14 cellular contexts compared by ENCODE assay signal in genomic region chr11:8775341-8776133, GRCh38.
DNase-seq lines count a peak whose midpoint lies in the region; ATAC-seq and TF ChIP-seq lines count a peak whose summit lies in the region.
"Had no signal": no experiment of that assay in that cellular context is flagged by ENCODE, and none has a peak within 500 bp of the region (broad histone marks: within the 10 kb centered on the region; RNA-seq: fewer than 3 reads in every experiment).

No MANE protein-coding gene starts in this region.

- H3K36me3 Mint-ChIP-seq in osteocyte (ENCODE audit: unreplicated experiment) (peaks cover 44% of the 10 kb centered on the region), immature natural killer cell (peaks cover 0 to 9% (median 0%) of the 10 kb centered on the region in 3 donors)
- H3K36me3 Mint-ChIP-seq in activated naive CD8-positive, alpha-beta T cell treated with anti-CD3 and anti-CD28 coated beads for 36 hours = no peaks in the 10 kb centered on the region
- H3K36me3 Mint-ChIP-seq: CD8-positive, alpha-beta T cell; stimulated activated effector memory CD8-positive, alpha-beta T cell treated with anti-CD3 and anti-CD28 coated beads, Interleukin-12 subunit alpha, Interleukin-12 subunit beta, amount 100 ng/mL, for 72 hours had no signal

- no peaks in the 10 kb centered on the region for H3K36me3 ChIP-seq in adrenal gland (replicated peaks in 1 of 2)
- H3K36me3 ChIP-seq in heart left ventricle = peaks cover 0 to 2% (median 0%) of the 10 kb centered on the region in 9 donors
- no peaks in the 10 kb centered on the region for H3K36me3 ChIP-seq in vagina
- H3K36me3 ChIP-seq: cardiac muscle cell had no signal

- H3K4me1 ChIP-seq in adrenal gland (replicated peaks in 1 of 2) (peaks cover 34 to 72% of the 10 kb centered on the region in 2 donors), heart left ventricle (peaks cover 2 to 95% (median 63%) of the 10 kb centered on the region in 12 donors), vagina (peaks cover 88% of the 10 kb centered on the region)

- H3K27me3 Mint-ChIP-seq in osteocyte (ENCODE audit: unreplicated experiment) (no peaks in the 10 kb centered on the region), immature natural killer cell (ENCODE audit: low read depth in 3 of 3) (peaks cover 0 to 12% (median 3%) of the 10 kb centered on the region in 3 donors)
- peaks cover 1% of the 10 kb centered on the region for H3K27me3 Mint-ChIP-seq in activated naive CD8-positive, alpha-beta T cell treated with anti-CD3 and anti-CD28 coated beads for 36 hours

- intact Hi-C loops in adrenal gland (cut with DNase I) (no loop called here), heart left ventricle (cut with DNase I) (loop anchor here in 2 of 10 donors (5.0 to 10.0 kb wide), 2 partner anchors 37 to 71 kb away; a partner anchor contains a TSS), vagina (cut with DNase I) (no loop called here)

- peak overlapping the region in 4 of 5 donors; percentile 28 to 67 (median 59) for H3K27ac ChIP-seq in adrenal gland
- peak overlapping the region; percentile 11 to 86 (median 58) for H3K27ac ChIP-seq in heart left ventricle
- peak overlapping the region; percentile 78 for H3K27ac ChIP-seq in vagina
- peak overlapping the region in 1 of 2 donors; percentile 47 for H3K27ac ChIP-seq in coronary artery
- H3K27ac ChIP-seq: cardiac muscle cell had no signal

- H3K9me3 ChIP-seq in adrenal gland (replicated peaks in 1 of 3) (no peaks in the 10 kb centered on the region), heart left ventricle (no peaks in the 10 kb centered on the region), vagina (no peaks in the 10 kb centered on the region)

- H3K4me1 Mint-ChIP-seq in osteocyte (ENCODE audit: unreplicated experiment) (peaks cover 56% of the 10 kb centered on the region), immature natural killer cell (peaks cover 26 to 42% of the 10 kb centered on the region in 2 donors)
- H3K4me1 Mint-ChIP-seq in activated naive CD8-positive, alpha-beta T cell treated with anti-CD3 and anti-CD28 coated beads for 36 hours = peaks cover 1% of the 10 kb centered on the region
- H3K4me1 Mint-ChIP-seq: stimulated activated effector memory CD8-positive, alpha-beta T cell treated with anti-CD3 and anti-CD28 coated beads, Interleukin-12 subunit alpha, Interleukin-12 subunit beta, amount 100 ng/mL, for 72 hours had no signal

- no peaks in the 10 kb centered on the region for H3K9me3 Mint-ChIP-seq in osteocyte (ENCODE audit: unreplicated experiment)
- no peaks in the 10 kb centered on the region for H3K9me3 Mint-ChIP-seq in activated naive CD8-positive, alpha-beta T cell treated with anti-CD3 and anti-CD28 coated beads for 36 hours
- no peaks in the 10 kb centered on the region for H3K9me3 Mint-ChIP-seq in immature natural killer cell
- H3K9me3 Mint-ChIP-seq: activated CD4-positive, alpha-beta T cell treated with anti-CD3 and anti-CD28 coated beads, Interleukin-2, amount 10 ng/mL, durations not matched to agents 7 days and 5 days; CD8-positive, alpha-beta T cell; stimulated activated effector memory CD8-positive, alpha-beta T cell treated with anti-CD3 and anti-CD28 coated beads, Interleukin-12 subunit alpha, Interleukin-12 subunit beta, amount 100 ng/mL, for 72 hours had no signal

- WGBS in adrenal gland, 4 donors = 35 to 52% (median 44%) methylated on average over 5 of the region's 5 CpGs
- WGBS in heart left ventricle, 4 donors = 41 to 55% (median 46%) methylated on average over 5 of the region's 5 CpGs

- TF ChIP-seq CTCF in adrenal gland (IDR thresholded peaks at IDR 0.05) (no peak), heart left ventricle (IDR thresholded peaks at IDR 0.05) (no peak), osteocyte (IDR thresholded peaks at IDR 0.05) (no peak), vagina (IDR thresholded peaks at IDR 0.05) (no peak), coronary artery (IDR thresholded peaks at IDR 0.05) (no peak)

- peak in 3 of 4 donors; percentile 4 to 26 (median 4) for ATAC-seq in heart left ventricle
- ATAC-seq: CD8-positive, alpha-beta T cell; K562; stimulated activated effector memory CD8-positive, alpha-beta T cell treated with anti-CD3 and anti-CD28 coated beads, Interleukin-12 subunit alpha, Interleukin-12 subunit beta, amount 100 ng/mL, for 72 hours had no signal

- H3K4me3 ChIP-seq in adrenal gland (no peak overlapping the region), heart left ventricle (no peak overlapping the region), vagina (no peak overlapping the region), coronary artery (no peak overlapping the region)
- H3K4me3 ChIP-seq: cardiac muscle cell, K562 had no signal

- DNase-seq in adrenal gland (peak in 6 of 7 donors; percentile 71 to 82 (median 76)), heart left ventricle (peak in 1 of 5 donors; percentile 44), osteocyte (ENCODE audit: extremely low spot score, unreplicated experiment) (no peak), vagina (ENCODE audit: extremely low spot score in 2 of 2) (no peak), coronary artery (ENCODE audit: low spot score) (no peak), immature natural killer cell (no peak)
- DNase-seq in activated naive CD8-positive, alpha-beta T cell treated with anti-CD3 and anti-CD28 coated beads for 36 hours = no peak
- DNase-seq: activated CD4-positive, alpha-beta T cell treated with anti-CD3 and anti-CD28 coated beads, Interleukin-2, amount 10 ng/mL, durations not matched to agents 7 days and 5 days; CD8-positive, alpha-beta T cell; NCI-H1694; T-helper 1 cell had no signal

- H3K4me3 Mint-ChIP-seq in osteocyte (ENCODE audit: unreplicated experiment) (no peak overlapping the region), immature natural killer cell (no peak overlapping the region)
- no peak overlapping the region for H3K4me3 Mint-ChIP-seq in activated naive CD8-positive, alpha-beta T cell treated with anti-CD3 and anti-CD28 coated beads for 36 hours
- H3K4me3 Mint-ChIP-seq: activated CD4-positive, alpha-beta T cell treated with anti-CD3 and anti-CD28 coated beads, Interleukin-2, amount 10 ng/mL, durations not matched to agents 7 days and 5 days; CD8-positive, alpha-beta T cell; stimulated activated effector memory CD8-positive, alpha-beta T cell treated with anti-CD3 and anti-CD28 coated beads, Interleukin-12 subunit alpha, Interleukin-12 subunit beta, amount 100 ng/mL, for 72 hours had no signal

- H3K27me3 ChIP-seq in adrenal gland = no peaks in the 10 kb centered on the region
- H3K27me3 ChIP-seq in heart left ventricle = no peaks in the 10 kb centered on the region
- no peaks in the 10 kb centered on the region for H3K27me3 ChIP-seq in vagina
- H3K27me3 ChIP-seq: cardiac muscle cell had no signal

- TF ChIP-seq POLR2A in adrenal gland (IDR thresholded peaks at IDR 0.05) = no peak
- no peak for TF ChIP-seq POLR2A in heart left ventricle (IDR thresholded peaks at IDR 0.05)
- TF ChIP-seq POLR2A in vagina (IDR thresholded peaks at IDR 0.05) = no peak

- H3K27ac Mint-ChIP-seq in osteocyte (ENCODE audit: unreplicated experiment) (peak overlapping the region; percentile 74), immature natural killer cell (peak overlapping the region in 3 of 6 donors; percentile 12 to 88 (median 63))
- H3K27ac Mint-ChIP-seq in activated naive CD8-positive, alpha-beta T cell treated with anti-CD3 and anti-CD28 coated beads for 36 hours = no peak overlapping the region
- H3K27ac Mint-ChIP-seq: activated CD4-positive, alpha-beta T cell treated with anti-CD3 and anti-CD28 coated beads, Interleukin-2, amount 10 ng/mL, durations not matched to agents 7 days and 5 days; CD8-positive, alpha-beta T cell; stimulated activated effector memory CD8-positive, alpha-beta T cell treated with anti-CD3 and anti-CD28 coated beads, Interleukin-12 subunit alpha, Interleukin-12 subunit beta, amount 100 ng/mL, for 72 hours had no signal

Comparison
In these comparisons a context has a peak if more than half of its experiments do, and no peak if none do; other contexts are left out.
1. DNase-seq: peak in adrenal gland (6 of 7); none in osteocyte (single experiment), vagina (0 of 2), activated naive CD8-positive, alpha-beta T cell treated with anti-CD3 and anti-CD28 coated beads for 36 hours (single experiment), coronary artery (single experiment) and immature natural killer cell (0 of 3).